In genomic region chr5:41747708-41748107, GRCh38 we compare ENCODE assay signal across 16 cellular contexts.
"Had no signal": no experiment of that assay in that cellular context is flagged by ENCODE, and none has a peak within 500 bp of the region (broad histone marks: within the 10 kb centered on the region; RNA-seq: fewer than 3 reads in every experiment).

No MANE protein-coding gene starts in this region.

- H3K4me1 Mint-ChIP-seq: stimulated activated naive B cell treated with anti-CD40 and anti-IgM and Interleukin-4, amounts not matched to agents 10 μg/mL and 1 μg/mL and 100 μg/mL, for 72 hours had no signal

- H3K27me3 ChIP-seq: foreskin keratinocyte, neutrophil had no signal

- H3K9me3 Mint-ChIP-seq: type B pancreatic cell had no signal

- H3K27me3 Mint-ChIP-seq: naive thymus-derived CD8-positive, alpha-beta T cell; stimulated activated naive B cell treated with anti-CD40 and anti-IgM and Interleukin-4, amounts not matched to agents 10 μg/mL and 1 μg/mL and 100 μg/mL, for 72 hours; stimulated activated naive CD8-positive, alpha-beta T cell treated with anti-CD3 and anti-CD28 coated beads, Interleukin-15, amount 100 ng/mL, for 72 hours; type B pancreatic cell had no signal

- DNase-seq: effector CD4-positive, alpha-beta T cell; endodermal cell; foreskin keratinocyte; left colon; left ventricle myocardium superior; mesendoderm; naive thymus-derived CD8-positive, alpha-beta T cell; stimulated activated CD4-positive, alpha-beta T cell treated with anti-CD3 and anti-CD28 coated beads, Interleukin-2, amount 100 ng/mL, for 24 hours; stimulated activated CD4-positive, alpha-beta T cell treated with anti-CD3 and anti-CD28 coated beads, Interleukin-4, amount 100 ng/mL, for 4 hours; stimulated activated naive B cell treated with anti-CD40 and anti-IgM and Interleukin-4, amounts not matched to agents 10 μg/mL and 1 μg/mL and 100 μg/mL, for 72 hours; stimulated activated naive CD8-positive, alpha-beta T cell treated with anti-CD3 and anti-CD28 coated beads, Interleukin-15, amount 100 ng/mL, for 72 hours had no signal

- FAIRE-seq: urothelium cell line had no signal

- H3K9me3 ChIP-seq: neutrophil had no signal

- H3K4me3 ChIP-seq: coronary artery, lung had no signal

- H3K36me3 ChIP-seq: neutrophil had no signal

- H3K4me1 ChIP-seq: foreskin keratinocyte had no signal

- H3K27ac Mint-ChIP-seq: endodermal cell; naive thymus-derived CD8-positive, alpha-beta T cell; stimulated activated naive B cell treated with anti-CD40 and anti-IgM and Interleukin-4, amounts not matched to agents 10 μg/mL and 1 μg/mL and 100 μg/mL, for 72 hours; stimulated activated naive CD8-positive, alpha-beta T cell treated with anti-CD3 and anti-CD28 coated beads, Interleukin-15, amount 100 ng/mL, for 72 hours; type B pancreatic cell had no signal

- H3K27ac ChIP-seq: foreskin keratinocyte, neutrophil had no signal

- H3K4me3 Mint-ChIP-seq: endodermal cell; naive thymus-derived CD8-positive, alpha-beta T cell; stimulated activated naive B cell treated with anti-CD40 and anti-IgM and Interleukin-4, amounts not matched to agents 10 μg/mL and 1 μg/mL and 100 μg/mL, for 72 hours; stimulated activated naive CD8-positive, alpha-beta T cell treated with anti-CD3 and anti-CD28 coated beads, Interleukin-15, amount 100 ng/mL, for 72 hours; type B pancreatic cell had no signal
